ENCODE assay signal across 8 cellular contexts in the genomic region with DNA sequence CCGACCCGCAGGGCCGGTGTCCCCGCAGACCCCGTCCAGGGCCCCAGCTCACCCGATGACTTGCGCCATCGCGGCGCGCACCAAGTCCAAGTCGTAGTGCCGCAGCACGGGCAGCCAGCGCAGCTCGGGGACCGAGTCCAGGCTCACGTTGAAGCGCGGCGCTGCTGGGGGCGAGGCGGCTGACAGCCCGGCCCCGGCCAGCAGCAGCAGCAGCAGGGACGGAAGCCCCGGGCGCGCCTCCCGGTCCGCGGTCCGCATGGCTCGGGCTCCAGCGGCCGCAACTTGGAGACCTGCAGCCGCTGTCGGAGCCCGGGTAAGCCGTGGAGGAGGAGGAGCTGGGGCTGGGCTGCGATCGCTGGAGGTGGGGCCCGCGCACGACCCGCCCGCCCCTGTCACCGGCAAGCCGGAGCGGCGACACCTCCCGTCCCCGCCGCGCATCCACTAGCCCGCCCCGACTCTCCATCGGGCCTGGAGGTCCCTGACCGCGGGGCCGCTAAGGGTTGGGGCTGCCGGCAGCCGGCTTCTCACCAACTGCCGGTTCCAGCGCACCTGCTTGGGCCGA. TPM values are rescaled to one million over a fixed set of nuclear protein-coding genes. Genes with fewer than 3 reads are reported as not detected.
DNase-seq lines count a peak whose midpoint lies in the region; ATAC-seq and TF ChIP-seq lines count a peak whose summit lies in the region.

A gene (minus strand): TSS at position 322 of the 562 bp plus-strand sequence. CDS start 64 bp downstream, at position 258.

- H3K27ac Mint-ChIP-seq in central memory CD8-positive, alpha-beta T cell (ENCODE audit: low read depth), result peak within 1 kb of the TSS; percentile 87

- ATAC-seq in HG02759 (IDR thresholded peaks at IDR 0.05; ENCODE audit: unreplicated experiment), result peak; percentile 87
- ATAC-seq in activated CD4-positive, CD25-positive, alpha-beta regulatory T cell treated with anti-CD3 and anti-CD28 coated beads, Interleukin-2, amount 50 U/mL, for 24 hours, result peak; percentile 84
- peak; percentile 84 for ATAC-seq in central memory CD8-positive, alpha-beta T cell (replicated peaks; ENCODE audit: extremely low read depth, poor library complexity, severe bottlenecking)

- peak; percentile 26 for TF ChIP-seq CTCF in kidney epithelial cell (IDR thresholded peaks at IDR 0.05; ENCODE audit: insufficient read depth, low read length, poor library complexity, severe bottlenecking)

- H3K36me3 Mint-ChIP-seq in central memory CD8-positive, alpha-beta T cell (ENCODE audit: insufficient read depth), result peaks cover 17% of the 10 kb centered on the region

- no peaks in the 10 kb centered on the region for H3K36me3 ChIP-seq in kidney epithelial cell (ENCODE audit: control insufficient read depth, insufficient read depth, low read length)

- H3K27me3 ChIP-seq in kidney epithelial cell (ENCODE audit: control insufficient read depth, insufficient read depth, low read length), result no peaks in the 10 kb centered on the region

- H3K4me3 Mint-ChIP-seq in central memory CD8-positive, alpha-beta T cell, result peak within 1 kb of the TSS; percentile 95

- H3K4me3 ChIP-seq in kidney epithelial cell (ENCODE audit: low read depth, low read length), result peak within 1 kb of the TSS; percentile 67

- DNase-seq in NCI-H187 (lab: John Stamatoyannopoulos, UW) (peak; percentile 40 to 60), NCI-H187 treated with DMSO at 0.1 percent for 48 hours (lab: John Stamatoyannopoulos, UW) (no peak), NCI-H128 (lab: John Stamatoyannopoulos, UW; ENCODE audit: unreplicated experiment) (peak; percentile 20), kidney epithelial cell (ENCODE audit: low read depth) (no peak)
- peak; percentile 71 to 74 for DNase-seq in central memory CD8-positive, alpha-beta T cell (ENCODE audit: low spot score in 2 of 2)
- DNase-seq in stimulated activated CD4-positive, alpha-beta T cell treated with anti-CD3 and anti-CD28 coated beads, Interleukin-1b, Interleukin-23, amount 100 ng/mL, for 1 hour (ENCODE audit: low read depth in 2 of 2), result peak; percentile 36 to 63

- no peaks in the 10 kb centered on the region for H3K27me3 Mint-ChIP-seq in central memory CD8-positive, alpha-beta T cell

- no peaks in the 10 kb centered on the region for H3K9me3 Mint-ChIP-seq in central memory CD8-positive, alpha-beta T cell

- H3K4me1 Mint-ChIP-seq in central memory CD8-positive, alpha-beta T cell, result peaks cover 14% of the 10 kb centered on the region

RNA-seq across cellular contexts. Expression of the gene that starts here (rescaled TPM):
- total RNA-seq in kidney epithelial cell, result 13.2 and 16.8 TPM in 2 replicates

Comparison
In these comparisons a context has a peak if more than half of its experiments do, and no peak if none do; other contexts are left out.
1. DNase-seq: peak in NCI-H187 (2 of 2), NCI-H128 (single experiment), central memory CD8-positive, alpha-beta T cell (2 of 2) and stimulated activated CD4-positive, alpha-beta T cell treated with anti-CD3 and anti-CD28 coated beads, Interleukin-1b, Interleukin-23, amount 100 ng/mL, for 1 hour (2 of 2); none in NCI-H187 treated with DMSO at 0.1 percent for 48 hours (single experiment) and kidney epithelial cell (single experiment).
2. Peak in every context shown above with its lines, with median percentiles within 50 percentile points of each other: ATAC-seq.